8 cellular contexts compared by ENCODE assay signal in the genomic region with DNA sequence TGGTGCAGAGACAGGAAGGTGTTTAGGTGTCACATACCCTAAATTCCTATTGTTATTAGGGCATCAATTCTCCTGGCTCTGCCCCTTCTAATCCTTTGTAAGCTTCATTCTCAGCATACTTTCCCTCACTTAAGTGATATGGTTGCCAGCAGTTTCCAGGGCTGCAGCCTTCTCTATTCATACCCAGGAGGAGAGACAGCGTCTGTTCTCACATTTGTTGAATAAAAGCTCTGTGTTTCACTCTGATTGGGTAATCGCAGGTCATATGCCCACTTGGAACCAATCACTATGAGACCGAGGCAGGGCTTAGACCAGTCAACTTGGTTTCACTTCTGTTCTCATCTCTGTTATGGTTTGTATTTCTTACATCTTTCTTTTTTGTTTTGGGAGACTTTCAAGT.
DNase-seq lines count a peak whose midpoint lies in the region; ATAC-seq, FAIRE-seq and TF ChIP-seq lines count a peak whose summit lies in the region.

No MANE protein-coding gene starts in this region.

- H3K9me3 ChIP-seq in mammary epithelial cell (replicated peaks; ENCODE audit: insufficient read depth, low read length) (no peaks in the 10 kb centered on the region), spleen (peaks cover 0 to 1% (median 0%) of the 10 kb centered on the region in 8 donors)

- CTCF ChIA-PET in mammary epithelial cell (lab: Charles Lee; ENCODE audit: low non-redundant PET): no interaction called here

- H3K27me3 ChIP-seq in mammary epithelial cell (ENCODE audit: insufficient read depth, low read length) (peaks cover 3% of the 10 kb centered on the region), spleen (replicated peaks in 1 of 7) (no peaks in the 10 kb centered on the region)

- no peaks in the 10 kb centered on the region for H3K36me3 ChIP-seq in mammary epithelial cell (ENCODE audit: insufficient read depth, low read length)
- no peaks in the 10 kb centered on the region for H3K36me3 ChIP-seq in spleen

- H3K4me1 ChIP-seq in mammary epithelial cell (ENCODE audit: insufficient read depth, low read length) (no peaks in the 10 kb centered on the region), spleen (no peaks in the 10 kb centered on the region)

- H2AFZ ChIP-seq in mammary epithelial cell (ENCODE audit: low read depth, low read length): peak overlapping the region; percentile 81

- H3K27ac ChIP-seq in mammary epithelial cell (ENCODE audit: insufficient read depth, low read depth, low read length) (no peak overlapping the region), spleen (peak overlapping the region in 4 of 8 donors; percentile 4 to 50 (median 45))

- intact Hi-C loops in mammary epithelial cell (cut with micrococcal nuclease): no loop called here
- intact Hi-C loops in spleen (cut with DNase I; ENCODE audit: low total_unique reads): no loop called here

- H3K79me2 ChIP-seq in mammary epithelial cell (ENCODE audit: insufficient read depth, low read length): no peaks in the 10 kb centered on the region

- H3K4me2 ChIP-seq in mammary epithelial cell (ENCODE audit: insufficient read depth, low read depth, low read length): peak overlapping the region; percentile 63

- H3K4me3 ChIP-seq in mammary epithelial cell (replicated peaks in 1 of 3; ENCODE audit: insufficient read depth in 1 of 3, low read depth in 2 of 3, low read length in 3 of 3) (peak overlapping the region; percentile 13 to 53 (median 43)), spleen (peak overlapping the region; percentile 8 to 57 (median 27))

- FAIRE-seq in islet of Langerhans (lab: Jason Lieb, UNC): peak; percentile 100

- TF ChIP-seq CTCF in mammary epithelial cell (conservative IDR thresholded peaks at IDR 0.05 in 1 of 2, IDR thresholded peaks at IDR 0.05 in 1 of 2; ENCODE audit: extremely low read depth in 1 of 2, insufficient read depth in 1 of 2, low read depth in 1 of 2, low read length in 2 of 2) (no peak), spleen (IDR thresholded peaks at IDR 0.05 in 8 of 11, conservative IDR thresholded peaks at IDR 0.05 in 3 of 11) (no peak)

- no peaks in the 10 kb centered on the region for H4K20me1 ChIP-seq in mammary epithelial cell (ENCODE audit: insufficient read depth, low read length)

- H3K9ac ChIP-seq in mammary epithelial cell (ENCODE audit: insufficient read depth, low read length): no peak overlapping the region

- ATAC-seq in HG02588 (IDR thresholded peaks at IDR 0.05; ENCODE audit: unreplicated experiment): peak; percentile 95

- peak; percentile 27 for DNase-seq in activated CD4-positive, alpha-beta T cell treated with anti-CD3 and anti-CD28 coated beads for 48 hours
- DNase-seq in activated CD4-positive, alpha-beta T cell treated with anti-CD3 and anti-CD28 coated beads, Interleukin-2, amount 50 U/mL, for 1 hour: no peak
- peak; percentile 80 for DNase-seq in NCI-H2196 (lab: John Stamatoyannopoulos, UW; ENCODE audit: unreplicated experiment)
- peak; percentile 83 for DNase-seq in mammary epithelial cell
- no peak for DNase-seq in spleen
- DNase-seq in cortex of kidney (lab: John Stamatoyannopoulos, UW): no peak

- TF ChIP-seq POLR2A in spleen (IDR thresholded peaks at IDR 0.05): no peak

- 3% methylated on average over 3 of the region's 3 CpGs for WGBS in mammary epithelial cell (ENCODE audit: low coverage, missing lambda C conversion rate)
- whole genome bisulfite sequencing in spleen, 5 donors: 44 to 70% (median 58%) methylated on average over 3 of the region's 3 CpGs

- BruUV-seq in mammary epithelial cell (replicated peaks; lab: Mats Ljungman, UMichigan): no TSS peak

- in situ Hi-C loops in mammary epithelial cell (cut with MboI; ENCODE audit: low sequenced_read_pairs in 2 of 2): no loop called here

- dilution Hi-C loops in mammary epithelial cell (cut with HindIII; ENCODE audit: low sequenced_read_pairs): no loop called here

Comparison
In these comparisons a context has a peak if more than half of its experiments do, and no peak if none do; other contexts are left out.
1. DNase-seq: peak in activated CD4-positive, alpha-beta T cell treated with anti-CD3 and anti-CD28 coated beads for 48 hours (single experiment), NCI-H2196 (single experiment) and mammary epithelial cell (single experiment); none in activated CD4-positive, alpha-beta T cell treated with anti-CD3 and anti-CD28 coated beads, Interleukin-2, amount 50 U/mL, for 1 hour (single experiment), spleen (single experiment) and cortex of kidney (single experiment).